ENCODE assay signal across 38 cellular contexts in genomic region chr16:27632267-27632666, GRCh38.
"Had no signal": no experiment of that assay in that cellular context is flagged by ENCODE, and none has a peak within 500 bp of the region (broad histone marks: within the 10 kb centered on the region; RNA-seq: fewer than 3 reads in every experiment).

No MANE protein-coding gene starts in this region.

- H3K9me3 ChIP-seq: adrenal gland, body of pancreas, breast epithelium had no signal

- ATAC-seq: activated CD4-positive, alpha-beta T cell treated with anti-CD3 and anti-CD28 coated beads for 36 hours; activated CD4-positive, CD25-positive, alpha-beta regulatory T cell treated with anti-CD3 and anti-CD28 coated beads, Interleukin-2, amount 50 U/mL, for 24 hours; activated CD8-positive, alpha-beta T cell treated with anti-CD3 and anti-CD28 coated beads for 36 hours; activated naive CD4-positive, alpha-beta T cell treated with anti-CD3 and anti-CD28 coated beads, Interleukin-2, amount 50 U/mL, for 72 hours; activated T-cell treated with anti-CD3 and anti-CD28 coated beads, Interleukin-2, amount 50 U/mL, for 4 hours; activated T-cell treated with anti-CD3 and anti-CD28 coated beads, Interleukin-2, amount 50 U/mL, for 72 hours; activated T-helper 17 cell treated with anti-CD3 and anti-CD28 coated beads, Interleukin-2, amount 50 U/mL, for 72 hours; body of pancreas; WTC11 had no signal

- H3K27me3 Mint-ChIP-seq: activated CD4-positive, alpha-beta memory T cell treated with anti-CD3 and anti-CD28 coated beads for 36 hours; activated CD4-positive, alpha-beta T cell treated with anti-CD3 and anti-CD28 coated beads for 36 hours; activated CD4-positive, alpha-beta T cell treated with anti-CD3 and anti-CD28 coated beads, Interleukin-2, amount 10 ng/mL, durations not matched to agents 7 days and 5 days; activated CD8-positive, alpha-beta T cell treated with anti-CD3 and anti-CD28 coated beads for 36 hours; activated naive CD8-positive, alpha-beta T cell treated with anti-CD3 and anti-CD28 coated beads for 36 hours; activated T-helper 17 cell treated with anti-CD3 and anti-CD28 coated beads, Interleukin-2, amount 50 U/mL, for 72 hours had no signal

- H3K27ac Mint-ChIP-seq: activated CD4-positive, alpha-beta memory T cell treated with anti-CD3 and anti-CD28 coated beads for 36 hours; activated CD4-positive, alpha-beta T cell treated with anti-CD3 and anti-CD28 coated beads for 36 hours; activated CD4-positive, alpha-beta T cell treated with anti-CD3 and anti-CD28 coated beads, Interleukin-2, amount 10 ng/mL, durations not matched to agents 7 days and 5 days; activated CD8-positive, alpha-beta T cell treated with anti-CD3 and anti-CD28 coated beads for 36 hours; activated naive CD4-positive, alpha-beta T cell treated with anti-CD3 and anti-CD28 coated beads for 36 hours; activated naive CD8-positive, alpha-beta T cell treated with anti-CD3 and anti-CD28 coated beads for 36 hours; activated T-cell treated with anti-CD3 and anti-CD28 coated beads, Interleukin-2, amount 50 U/mL, for 72 hours; activated T-helper 1 cell treated with anti-CD3 and anti-CD28 coated beads, Interleukin-12 subunit alpha, Interleukin-12 subunit beta, Interleukin-2, Interleukin-4 antibody, amounts not matched to agents 30 ng/mL and 10 ng/mL and 1 ng/mL, durations not matched to agents 14 hours and 24 hours and 36 hours; activated T-helper 17 cell treated with anti-CD3 and anti-CD28 coated beads, Interleukin-2, amount 50 U/mL, for 72 hours; T-helper 1 cell treated with Interleukin-12 subunit alpha and Interleukin-12 subunit beta and Interleukin-4 antibody, amounts not matched to agents 30 μg/mL and 1 μg/mL, for 36 hours; T-helper 2 cell treated with Interferon-gamma antibody and Interleukin-4, amounts not matched to agents 5 μg/mL and 100 μg/mL, for 36 hours; WTC11 had no signal

- H3K36me3 ChIP-seq: adrenal gland, breast epithelium had no signal

- H3K27ac ChIP-seq: adrenal gland, body of pancreas, brain microvascular endothelial cell, breast epithelium, WERI-Rb-1 had no signal

- H3K4me1 ChIP-seq: adrenal gland, body of pancreas, breast epithelium had no signal

- H3K27me3 ChIP-seq: adrenal gland, body of pancreas, brain microvascular endothelial cell, breast epithelium had no signal

- H3K4me3 Mint-ChIP-seq: activated CD4-positive, alpha-beta memory T cell treated with anti-CD3 and anti-CD28 coated beads for 36 hours; activated CD4-positive, alpha-beta T cell treated with anti-CD3 and anti-CD28 coated beads for 36 hours; activated CD4-positive, alpha-beta T cell treated with anti-CD3 and anti-CD28 coated beads, Interleukin-2, amount 10 ng/mL, durations not matched to agents 7 days and 5 days; activated CD8-positive, alpha-beta T cell treated with anti-CD3 and anti-CD28 coated beads for 36 hours; activated naive CD4-positive, alpha-beta T cell treated with anti-CD3 and anti-CD28 coated beads for 36 hours; activated naive CD8-positive, alpha-beta T cell treated with anti-CD3 and anti-CD28 coated beads for 36 hours; activated T-cell treated with anti-CD3 and anti-CD28 coated beads, Interleukin-2, amount 50 U/mL, for 4 hours; activated T-cell treated with anti-CD3 and anti-CD28 coated beads, Interleukin-2, amount 50 U/mL, for 72 hours; activated T-helper 1 cell treated with anti-CD3 and anti-CD28 coated beads, Interleukin-12 subunit alpha, Interleukin-12 subunit beta, Interleukin-2, Interleukin-4 antibody, amounts not matched to agents 30 ng/mL and 10 ng/mL and 1 ng/mL, durations not matched to agents 14 hours and 24 hours and 36 hours; activated T-helper 17 cell treated with anti-CD3 and anti-CD28 coated beads, Interleukin-2, amount 50 U/mL, for 72 hours; T-helper 1 cell treated with Interleukin-12 subunit alpha and Interleukin-12 subunit beta and Interleukin-4 antibody, amounts not matched to agents 30 μg/mL and 1 μg/mL, for 36 hours; T-helper 2 cell treated with Interferon-gamma antibody and Interleukin-4, amounts not matched to agents 5 μg/mL and 100 μg/mL, for 36 hours; WTC11 had no signal

- H3K9me3 Mint-ChIP-seq: activated CD4-positive, alpha-beta memory T cell treated with anti-CD3 and anti-CD28 coated beads for 36 hours; activated CD4-positive, alpha-beta T cell treated with anti-CD3 and anti-CD28 coated beads, Interleukin-2, amount 10 ng/mL, durations not matched to agents 7 days and 5 days; activated CD8-positive, alpha-beta T cell treated with anti-CD3 and anti-CD28 coated beads for 36 hours; activated naive CD4-positive, alpha-beta T cell treated with anti-CD3 and anti-CD28 coated beads for 36 hours; activated naive CD4-positive, alpha-beta T cell treated with anti-CD3 and anti-CD28 coated beads, Interleukin-2, amount 50 U/mL, for 72 hours; activated naive CD8-positive, alpha-beta T cell treated with anti-CD3 and anti-CD28 coated beads for 36 hours; activated T-cell treated with anti-CD3 and anti-CD28 coated beads, Interleukin-2, amount 50 U/mL, for 4 hours; activated T-cell treated with anti-CD3 and anti-CD28 coated beads, Interleukin-2, amount 50 U/mL, for 72 hours; activated T-helper 1 cell treated with anti-CD3 and anti-CD28 coated beads, Interleukin-12 subunit alpha, Interleukin-12 subunit beta, Interleukin-2, Interleukin-4 antibody, amounts not matched to agents 30 ng/mL and 10 ng/mL and 1 ng/mL, durations not matched to agents 14 hours and 24 hours and 36 hours; activated T-helper 17 cell treated with anti-CD3 and anti-CD28 coated beads, Interleukin-2, amount 50 U/mL, for 72 hours; T-helper 1 cell treated with Interleukin-12 subunit alpha and Interleukin-12 subunit beta and Interleukin-4 antibody, amounts not matched to agents 30 μg/mL and 1 μg/mL, for 36 hours; T-helper 2 cell treated with Interferon-gamma antibody and Interleukin-4, amounts not matched to agents 5 μg/mL and 100 μg/mL, for 36 hours; WTC11 had no signal

- H3K4me1 Mint-ChIP-seq: activated CD4-positive, alpha-beta T cell treated with anti-CD3 and anti-CD28 coated beads for 36 hours; activated naive CD8-positive, alpha-beta T cell treated with anti-CD3 and anti-CD28 coated beads for 36 hours; activated T-helper 17 cell treated with anti-CD3 and anti-CD28 coated beads, Interleukin-2, amount 50 U/mL, for 72 hours had no signal

- DNase-seq: activated CD4-positive, alpha-beta memory T cell treated with anti-CD3 and anti-CD28 coated beads for 36 hours; activated CD4-positive, alpha-beta T cell treated with anti-CD3 and anti-CD28 coated beads for 1 hour; activated CD4-positive, alpha-beta T cell treated with anti-CD3 and anti-CD28 coated beads for 36 hours; activated CD4-positive, alpha-beta T cell treated with anti-CD3 and anti-CD28 coated beads for 48 hours; activated CD4-positive, alpha-beta T cell treated with anti-CD3 and anti-CD28 coated beads, Interleukin-2, amount 10 ng/mL, durations not matched to agents 7 days and 5 days; activated CD4-positive, alpha-beta T cell treated with anti-CD3 and anti-CD28 coated beads, Interleukin-2, amount 50 U/mL, for 4 hours; activated CD4-positive, CD25-positive, alpha-beta regulatory T cell; activated CD8-positive, alpha-beta memory T cell treated with anti-CD3 and anti-CD28 coated beads, Interleukin-2, amount 50 U/mL, for 4 hours; activated CD8-positive, alpha-beta T cell treated with anti-CD3 and anti-CD28 coated beads for 36 hours; activated effector memory CD4-positive, alpha-beta T cell treated with anti-CD3 and anti-CD28 coated beads, Interleukin-2, amount 50 U/mL, for 16 hours; activated gamma-delta T cell treated with Interleukin-2 at 50 U/mL for 16 hours; activated naive CD4-positive, alpha-beta T cell; activated naive CD4-positive, alpha-beta T cell treated with anti-CD3 and anti-CD28 coated beads for 36 hours; activated naive CD4-positive, alpha-beta T cell treated with anti-CD3 and anti-CD28 coated beads, Interleukin-2, amount 50 U/mL, for 16 hours; activated naive CD8-positive, alpha-beta T cell treated with anti-CD3 and anti-CD28 coated beads for 36 hours; activated T-cell treated with anti-CD3 and anti-CD28 coated beads for 4 hours; activated T-cell treated with anti-CD3 and anti-CD28 coated beads, Interleukin-2, amount 50 U/mL, for 1 hour; activated T-cell treated with anti-CD3 and anti-CD28 coated beads, Interleukin-2, amount 50 U/mL, for 4 hours; activated T-cell treated with anti-CD3 and anti-CD28 coated beads, Interleukin-2, amount 50 U/mL, for 72 hours; adrenal gland; amniotic stem cell; aorta; body of pancreas; brain microvascular endothelial cell; central memory CD4-positive, alpha-beta T cell; SW 1271; T-helper 1 cell; T-helper 2 cell; T-helper 9 cell; WERI-Rb-1 had no signal

- H3K4me3 ChIP-seq: adrenal gland, body of pancreas, breast epithelium had no signal
